ENCODE assay signal across 1 cellular context in genomic region chr9:131167146-131167692, GRCh38.
TF ChIP-seq lines count a peak whose summit lies in the region.

No MANE protein-coding gene starts in this region.

TF ChIP-seq in K562, 482 proteins besides CTCF, POLR2A, EP300 and RAD21 (continued from another document):
- TF ChIP-seq HES1 (IDR thresholded peaks at IDR 0.05; ENCODE audit: low read depth) (no peak), STAG1 (CRISPR knock-in tag; IDR thresholded peaks at IDR 0.05; ENCODE audit: borderline replicate concordance) (no peak), NR2C2 (CRISPR knock-in tag; IDR thresholded peaks at IDR 0.05) (no peak), NR2C2 (tag; IDR thresholded peaks at IDR 0.05) (no peak)
- TF ChIP-seq, protein P1, sequence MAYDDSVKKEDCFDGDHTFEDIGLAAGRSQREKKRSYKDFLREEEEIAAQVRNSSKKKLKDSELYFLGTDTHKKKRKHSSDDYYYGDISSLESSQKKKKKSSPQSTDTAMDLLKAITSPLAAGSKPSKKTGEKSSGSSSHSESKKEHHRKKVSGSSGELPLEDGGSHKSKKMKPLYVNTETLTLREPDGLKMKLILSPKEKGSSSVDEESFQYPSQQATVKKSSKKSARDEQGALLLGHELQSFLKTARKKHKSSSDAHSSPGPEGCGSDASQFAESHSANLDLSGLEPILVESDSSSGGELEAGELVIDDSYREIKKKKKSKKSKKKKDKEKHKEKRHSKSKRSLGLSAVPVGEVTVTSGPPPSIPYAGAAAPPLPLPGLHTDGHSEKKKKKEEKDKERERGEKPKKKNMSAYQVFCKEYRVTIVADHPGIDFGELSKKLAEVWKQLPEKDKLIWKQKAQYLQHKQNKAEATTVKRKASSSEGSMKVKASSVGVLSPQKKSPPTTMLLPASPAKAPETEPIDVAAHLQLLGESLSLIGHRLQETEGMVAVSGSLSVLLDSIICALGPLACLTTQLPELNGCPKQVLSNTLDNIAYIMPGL (CRISPR knock-in tag; IDR thresholded peaks at IDR 0.05): no peak
